1 cellular context compared by ENCODE assay signal in the genomic region with DNA sequence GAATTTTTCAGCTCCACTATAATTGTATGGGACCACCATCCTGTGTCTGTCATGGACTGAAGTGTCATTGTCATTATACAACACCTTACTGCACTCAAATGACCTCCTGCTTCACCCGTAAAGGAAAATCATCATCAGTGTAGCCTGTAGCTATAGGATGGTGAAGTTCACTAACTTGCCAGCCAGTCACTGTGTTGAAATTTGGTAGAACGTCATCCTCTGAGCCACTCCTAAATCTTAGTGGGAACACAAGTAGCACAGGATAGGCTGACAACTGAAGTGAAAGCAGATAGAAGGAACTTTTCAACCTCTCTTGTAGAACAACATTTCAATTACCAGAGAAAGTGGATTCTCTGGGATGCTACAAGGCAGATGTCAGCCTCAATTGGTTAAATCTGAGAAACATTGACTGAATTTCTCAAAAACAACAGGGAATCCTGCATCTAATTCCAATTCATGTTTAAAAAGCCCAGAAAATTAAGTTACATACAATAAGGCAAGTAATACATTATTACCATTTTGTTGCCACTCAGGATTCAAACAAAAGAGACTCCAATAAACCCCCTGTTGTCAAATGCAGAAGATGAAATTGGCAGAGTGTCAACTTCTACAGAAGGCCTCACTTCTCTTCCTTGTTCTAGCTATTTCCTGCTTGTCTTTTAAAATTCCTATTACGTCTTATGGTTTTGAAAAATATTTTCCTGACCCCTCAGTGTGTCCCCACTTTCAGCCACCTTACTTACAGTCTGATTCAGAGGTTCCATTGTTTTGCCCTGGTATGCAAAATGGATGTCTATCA.
TF ChIP-seq lines count a peak whose summit lies in the region.

No MANE protein-coding gene starts in this region.

TF ChIP-seq in HCT116, 20 proteins besides CTCF, POLR2A, EP300 and RAD21 (continued from another document):
- TF ChIP-seq, protein P1, sequence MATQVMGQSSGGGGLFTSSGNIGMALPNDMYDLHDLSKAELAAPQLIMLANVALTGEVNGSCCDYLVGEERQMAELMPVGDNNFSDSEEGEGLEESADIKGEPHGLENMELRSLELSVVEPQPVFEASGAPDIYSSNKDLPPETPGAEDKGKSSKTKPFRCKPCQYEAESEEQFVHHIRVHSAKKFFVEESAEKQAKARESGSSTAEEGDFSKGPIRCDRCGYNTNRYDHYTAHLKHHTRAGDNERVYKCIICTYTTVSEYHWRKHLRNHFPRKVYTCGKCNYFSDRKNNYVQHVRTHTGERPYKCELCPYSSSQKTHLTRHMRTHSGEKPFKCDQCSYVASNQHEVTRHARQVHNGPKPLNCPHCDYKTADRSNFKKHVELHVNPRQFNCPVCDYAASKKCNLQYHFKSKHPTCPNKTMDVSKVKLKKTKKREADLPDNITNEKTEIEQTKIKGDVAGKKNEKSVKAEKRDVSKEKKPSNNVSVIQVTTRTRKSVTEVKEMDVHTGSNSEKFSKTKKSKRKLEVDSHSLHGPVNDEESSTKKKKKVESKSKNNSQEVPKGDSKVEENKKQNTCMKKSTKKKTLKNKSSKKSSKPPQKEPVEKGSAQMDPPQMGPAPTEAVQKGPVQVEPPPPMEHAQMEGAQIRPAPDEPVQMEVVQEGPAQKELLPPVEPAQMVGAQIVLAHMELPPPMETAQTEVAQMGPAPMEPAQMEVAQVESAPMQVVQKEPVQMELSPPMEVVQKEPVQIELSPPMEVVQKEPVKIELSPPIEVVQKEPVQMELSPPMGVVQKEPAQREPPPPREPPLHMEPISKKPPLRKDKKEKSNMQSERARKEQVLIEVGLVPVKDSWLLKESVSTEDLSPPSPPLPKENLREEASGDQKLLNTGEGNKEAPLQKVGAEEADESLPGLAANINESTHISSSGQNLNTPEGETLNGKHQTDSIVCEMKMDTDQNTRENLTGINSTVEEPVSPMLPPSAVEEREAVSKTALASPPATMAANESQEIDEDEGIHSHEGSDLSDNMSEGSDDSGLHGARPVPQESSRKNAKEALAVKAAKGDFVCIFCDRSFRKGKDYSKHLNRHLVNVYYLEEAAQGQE (IDR thresholded peaks at IDR 0.05; ENCODE audit: low read depth) = no peak
- TF ChIP-seq POLR2AphosphoS5 (IDR thresholded peaks at IDR 0.05; ENCODE audit: low read depth, low read length) (no peak), SP1 (IDR thresholded peaks at IDR 0.05; ENCODE audit: low read depth) (no peak), JUND (IDR thresholded peaks at IDR 0.05) (no peak), TCF7L2 (IDR thresholded peaks at IDR 0.05; ENCODE audit: borderline replicate concordance, extremely low read depth, insufficient read depth, insufficient read length) (no peak), EZH2 (IDR thresholded peaks at IDR 0.05) (no peak)
- TF ChIP-seq, protein P2, sequence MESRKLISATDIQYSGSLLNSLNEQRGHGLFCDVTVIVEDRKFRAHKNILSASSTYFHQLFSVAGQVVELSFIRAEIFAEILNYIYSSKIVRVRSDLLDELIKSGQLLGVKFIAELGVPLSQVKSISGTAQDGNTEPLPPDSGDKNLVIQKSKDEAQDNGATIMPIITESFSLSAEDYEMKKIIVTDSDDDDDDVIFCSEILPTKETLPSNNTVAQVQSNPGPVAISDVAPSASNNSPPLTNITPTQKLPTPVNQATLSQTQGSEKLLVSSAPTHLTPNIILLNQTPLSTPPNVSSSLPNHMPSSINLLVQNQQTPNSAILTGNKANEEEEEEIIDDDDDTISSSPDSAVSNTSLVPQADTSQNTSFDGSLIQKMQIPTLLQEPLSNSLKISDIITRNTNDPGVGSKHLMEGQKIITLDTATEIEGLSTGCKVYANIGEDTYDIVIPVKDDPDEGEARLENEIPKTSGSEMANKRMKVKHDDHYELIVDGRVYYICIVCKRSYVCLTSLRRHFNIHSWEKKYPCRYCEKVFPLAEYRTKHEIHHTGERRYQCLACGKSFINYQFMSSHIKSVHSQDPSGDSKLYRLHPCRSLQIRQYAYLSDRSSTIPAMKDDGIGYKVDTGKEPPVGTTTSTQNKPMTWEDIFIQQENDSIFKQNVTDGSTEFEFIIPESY (IDR thresholded peaks at IDR 0.05; ENCODE audit: extremely low read depth, insufficient replicate concordance, low read length) = no peak
TF ChIP-seq in HCT116: peak in this region for 0.
